8 cellular contexts compared by ENCODE assay signal in genomic region chr20:31569163-31570020, GRCh38. TPM values are rescaled to one million over a fixed set of nuclear protein-coding genes. Genes with fewer than 3 reads are reported as not detected.
A peak's percentile ranks its signal among the peaks of the same experiment; 100 is the strongest.
DNase-seq lines count a peak whose midpoint lies in the region; ATAC-seq and TF ChIP-seq lines count a peak whose summit lies in the region.

No MANE protein-coding gene starts in this region.

- intact Hi-C loops in activated B cell treated with CpG ODN at 0.5 μM for 24 hours (cut with micrococcal nuclease) (loop anchor here (1.0 kb wide), 2 partner anchors 9 to 44 kb away; no protein-coding TSS in a partner anchor), mammary epithelial cell (cut with micrococcal nuclease) (loop anchor here (1.0 kb wide), 1 partner anchor 44 kb away; no protein-coding TSS in a partner anchor), right lobe of liver (cut with DNase I) (loop anchor here (2.0 to 5.0 kb wide), 2 partner anchors 41 to 43 kb away; no protein-coding TSS in a partner anchor)

- no peak overlapping the region for H3K27ac Mint-ChIP-seq in activated B cell treated with CpG ODN at 0.5 μM for 24 hours

- H3K27me3 ChIP-seq in mammary epithelial cell (ENCODE audit: insufficient read depth, low read length) (no peaks in the 10 kb centered on the region), right lobe of liver (no peaks in the 10 kb centered on the region)

- H3K36me3 ChIP-seq in mammary epithelial cell (ENCODE audit: insufficient read depth, low read length): no peaks in the 10 kb centered on the region
- peaks cover 0 to 6% (median 2%) of the 10 kb centered on the region in 4 donors for H3K36me3 ChIP-seq in right lobe of liver

- peak overlapping the region; percentile 10 for H3K27ac ChIP-seq in mammary epithelial cell (ENCODE audit: insufficient read depth, low read depth, low read length)
- peak overlapping the region; percentile 7 to 51 (median 45) for H3K27ac ChIP-seq in right lobe of liver

- H3K27me3 Mint-ChIP-seq in activated B cell treated with CpG ODN at 0.5 μM for 24 hours: no peaks in the 10 kb centered on the region

- no peaks in the 10 kb centered on the region for H3K9me3 Mint-ChIP-seq in activated B cell treated with CpG ODN at 0.5 μM for 24 hours

- H4K20me1 ChIP-seq in mammary epithelial cell (ENCODE audit: insufficient read depth, low read length): no peaks in the 10 kb centered on the region

- H3K79me2 ChIP-seq in mammary epithelial cell (ENCODE audit: insufficient read depth, low read length): no peaks in the 10 kb centered on the region

- H3K4me1 Mint-ChIP-seq in activated B cell treated with CpG ODN at 0.5 μM for 24 hours: peaks cover 22% of the 10 kb centered on the region

- H3K9me3 ChIP-seq in mammary epithelial cell (replicated peaks; ENCODE audit: insufficient read depth, low read length) (no peaks in the 10 kb centered on the region), right lobe of liver (no peaks in the 10 kb centered on the region)

- no peak overlapping the region for H3K4me3 Mint-ChIP-seq in activated B cell treated with CpG ODN at 0.5 μM for 24 hours

- CTCF ChIA-PET in activated B cell treated with CpG ODN at 0.5 μM for 24 hours (lab: Charles Lee): interaction anchor here (0.6 to 10.4 kb wide), 17 partner anchors 8 to 727 kb away, joined by 3 to 174 read pairs (median 5); partner anchors contain the start of gene ID1
- CTCF ChIA-PET in mammary epithelial cell (lab: Charles Lee; ENCODE audit: low non-redundant PET): interaction anchor here (0.6 to 3.0 kb wide), 4 partner anchors 12 to 43 kb away, joined by 3 to 28 read pairs (median 4); no protein-coding TSS in a partner anchor

- H2AFZ ChIP-seq in mammary epithelial cell (ENCODE audit: low read depth, low read length): no peak overlapping the region

- in situ Hi-C loops in mammary epithelial cell (cut with MboI; ENCODE audit: low sequenced_read_pairs in 2 of 2): loop anchor here in 1 of 2 donors (25.0 kb wide), 1 partner anchor 143 kb away; the partner anchor contains the start of gene BCL2L1

- dilution Hi-C loops in mammary epithelial cell (cut with HindIII; ENCODE audit: low sequenced_read_pairs): loop anchor here (5.0 to 25.0 kb wide), 2 partner anchors 43 to 143 kb away; partner anchors contain the start of gene BCL2L1

- TF ChIP-seq POLR2A in right lobe of liver (IDR thresholded peaks at IDR 0.05): no peak

- no TSS peak for BruUV-seq in mammary epithelial cell (replicated peaks; lab: Mats Ljungman, UMichigan)

- DNase-seq in GDM1 (lab: John Stamatoyannopoulos, UW) (peak; percentile 15), MV-4-11 (lab: John Stamatoyannopoulos, UW) (peak; percentile 12), activated B cell treated with CpG ODN at 0.5 μM for 24 hours (peak; percentile 65), mammary epithelial cell (peak; percentile 33), right lobe of liver (peak; percentile 65 to 74 (median 69)), NCI-H187 treated with DMSO at 0.1 percent for 48 hours (lab: John Stamatoyannopoulos, UW) (no peak)
- peak; percentile 47 for DNase-seq in stimulated activated CD8-positive, alpha-beta memory T cell treated with anti-CD3 and anti-CD28 coated beads, Interleukin-12 subunit alpha, Interleukin-12 subunit beta, amount 100 ng/mL, for 4 hours (ENCODE audit: low read depth)

- H3K36me3 Mint-ChIP-seq in activated B cell treated with CpG ODN at 0.5 μM for 24 hours (ENCODE audit: low read depth): peaks cover 31% of the 10 kb centered on the region

- no peak overlapping the region for H3K9ac ChIP-seq in mammary epithelial cell (ENCODE audit: insufficient read depth, low read length)

- TF ChIP-seq CTCF in activated B cell treated with CpG ODN at 0.5 μM for 24 hours (IDR thresholded peaks at IDR 0.05) (peak; percentile 65), mammary epithelial cell (conservative IDR thresholded peaks at IDR 0.05 in 1 of 2, IDR thresholded peaks at IDR 0.05 in 1 of 2; ENCODE audit: extremely low read depth in 1 of 2, insufficient read depth in 1 of 2, low read depth in 1 of 2, low read length in 2 of 2) (peak; percentile 82 to 83), right lobe of liver (IDR thresholded peaks at IDR 0.05) (peak; percentile 70 to 83 (median 76))

- no peak overlapping the region for H3K4me3 ChIP-seq in mammary epithelial cell (replicated peaks in 1 of 3; ENCODE audit: insufficient read depth in 1 of 3, low read depth in 2 of 3, low read length in 3 of 3)
- no peak overlapping the region for H3K4me3 ChIP-seq in right lobe of liver

- H3K4me2 ChIP-seq in mammary epithelial cell (ENCODE audit: insufficient read depth, low read depth, low read length): no peak overlapping the region

- H3K4me1 ChIP-seq in mammary epithelial cell (ENCODE audit: insufficient read depth, low read length): peaks cover 77% of the 10 kb centered on the region
- H3K4me1 ChIP-seq in right lobe of liver: peaks cover 0 to 42% (median 16%) of the 10 kb centered on the region in 4 donors

- WGBS in mammary epithelial cell (ENCODE audit: low coverage, missing lambda C conversion rate): 69% methylated on average over 7 of the region's 10 CpGs
- WGBS in right lobe of liver (ENCODE audit: insufficient coverage, low coverage, low lambda C conversion rate, missing lambda C conversion rate): 32% methylated on average over 8 of the region's 10 CpGs

- POLR2A ChIA-PET in activated B cell treated with CpG ODN at 0.5 μM for 24 hours (lab: Charles Lee): interaction anchor here (0.5 to 2.6 kb wide), 4 partner anchors 12 to 65 kb away, joined by 3 to 14 read pairs (median 4); partner anchors contain the start of gene ID1

- ATAC-seq in activated B cell treated with CpG ODN at 0.5 μM for 24 hours (ENCODE audit: low read depth) (peak; percentile 32), right lobe of liver (peak; percentile 22 to 48 (median 28)), GM18502 (IDR thresholded peaks at IDR 0.05; ENCODE audit: poor library complexity, unreplicated experiment) (no peak)

RNA-seq across cellular contexts. Expression of gene ID1, which starts 35.7 kb away (rescaled TPM):
- total RNA-seq in activated B cell treated with CpG ODN at 0.5 μM for 24 hours: 0.20 and 0.60 TPM in 2 replicates
- 10 to 100 TPM; 66.2 to 86.1 TPM for total RNA-seq in mammary epithelial cell
- polyA plus RNA-seq in mammary epithelial cell: 206 TPM
- polyA minus RNA-seq in mammary epithelial cell: 20.0 TPM
- 100 to 1,000 TPM in 2 of 6 experiments, 10 to 100 TPM in 4; 12.9 to 300 (median 35.0) TPM for total RNA-seq in right lobe of liver

RNA-seq across cellular contexts. Expression of gene HM13, which starts 55.1 kb away (rescaled TPM):
- total RNA-seq in activated B cell treated with CpG ODN at 0.5 μM for 24 hours: 77.5 and 90.9 TPM in 2 replicates
- 100 to 1,000 TPM in 1 of 2 donors, 10 to 100 TPM in 1; 65.2 to 184 TPM for total RNA-seq in mammary epithelial cell
- 160 TPM for polyA plus RNA-seq in mammary epithelial cell
- polyA minus RNA-seq in mammary epithelial cell: 137 TPM
- total RNA-seq in right lobe of liver: 100 to 1,000 TPM in 5 of 6 experiments, 10 to 100 TPM in 1; 78.1 to 141 (median 114) TPM
